Comparison of ENCODE assay signal across 18 cellular contexts in the genomic region with DNA sequence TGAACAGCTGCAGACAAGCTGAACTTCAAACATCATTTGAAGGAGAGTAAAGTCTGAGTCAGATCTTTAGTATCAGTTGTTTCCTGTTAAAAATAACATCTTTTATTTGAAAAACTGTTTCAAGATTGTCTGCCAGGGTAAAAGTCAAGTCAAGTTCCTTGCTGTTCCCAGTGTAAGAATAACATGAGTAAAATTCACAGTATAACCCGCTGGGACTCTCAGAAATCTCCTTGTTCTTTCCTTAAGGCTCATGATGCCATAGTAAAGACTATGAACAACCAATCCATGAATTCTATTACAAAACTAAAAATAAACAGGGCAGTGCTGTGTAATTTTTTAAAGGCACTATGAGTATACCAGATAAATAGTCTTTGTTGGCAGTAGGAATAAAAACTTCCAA.
"Had no signal": no experiment of that assay in that cellular context is flagged by ENCODE, and none has a peak within 500 bp of the region (broad histone marks: within the 10 kb centered on the region; RNA-seq: fewer than 3 reads in every experiment).

No MANE protein-coding gene starts in this region.

- H3K36me3 ChIP-seq: left ventricle myocardium inferior, sigmoid colon, tibial artery had no signal

- H3K4me3 Mint-ChIP-seq: activated naive CD8-positive, alpha-beta T cell treated with anti-CD3 and anti-CD28 coated beads, Interleukin-2, amount 10 ng/mL, durations not matched to agents 7 days and 5 days; activated T-helper 1 cell treated with anti-CD3 and anti-CD28 coated beads, Interleukin-12 subunit alpha, Interleukin-12 subunit beta, Interleukin-2, Interleukin-4 antibody, amounts not matched to agents 30 ng/mL and 10 ng/mL and 1 ng/mL, durations not matched to agents 14 hours and 24 hours and 36 hours; dendritic cell treated with granulocyte-macrophage colony-stimulating factor and Interleukin-4, amounts not matched to agents 40 ng/mL and 50 ng/mL, for 4 days; naive thymus-derived CD4-positive, alpha-beta T cell; stimulated activated naive B cell treated with anti-CD40 and anti-IgM and Interleukin-4, amounts not matched to agents 10 μg/mL and 1 μg/mL and 100 μg/mL, for 72 hours; T-helper 2 cell treated with Interferon-gamma antibody and Interleukin-4, amounts not matched to agents 5 μg/mL and 100 μg/mL, for 36 hours had no signal

- DNase-seq: activated CD4-positive, alpha-beta T cell treated with anti-CD3 and anti-CD28 coated beads, Interleukin-2, amount 50 U/mL, for 48 hours; activated naive CD4-positive, alpha-beta T cell treated with Interleukin-2 at 50 U/mL for 16 hours; activated naive CD8-positive, alpha-beta T cell treated with anti-CD3 and anti-CD28 coated beads, Interleukin-2, amount 10 ng/mL, durations not matched to agents 7 days and 5 days; effector CD8-positive, alpha-beta T cell; foreskin melanocyte; kidney glomerular epithelial cell; left ventricle myocardium inferior; mammary epithelial cell; naive thymus-derived CD4-positive, alpha-beta T cell; sigmoid colon; SK-N-SH; stimulated activated naive B cell treated with anti-CD40 and anti-IgM and Interleukin-4, amounts not matched to agents 10 μg/mL and 1 μg/mL and 100 μg/mL, for 72 hours; tibial artery had no signal

- H3K9me3 ChIP-seq: left ventricle myocardium inferior, sigmoid colon, SK-N-SH, tibial artery had no signal

- H3K27me3 ChIP-seq: sigmoid colon, tibial artery had no signal

- H3K4me3 ChIP-seq: left ventricle myocardium inferior, sigmoid colon, tibial artery had no signal

- H3K27me3 Mint-ChIP-seq: dendritic cell treated with granulocyte-macrophage colony-stimulating factor and Interleukin-4, amounts not matched to agents 40 ng/mL and 50 ng/mL, for 4 days had no signal

- H3K27ac ChIP-seq: left ventricle myocardium inferior, parathyroid adenoma, sigmoid colon had no signal

- H3K4me1 ChIP-seq: parathyroid adenoma had no signal

- ATAC-seq: esophagus mucosa; naive thymus-derived CD4-positive, alpha-beta T cell; stimulated activated naive B cell treated with anti-CD40 and anti-IgM and Interleukin-4, amounts not matched to agents 10 μg/mL and 1 μg/mL and 100 μg/mL, for 72 hours had no signal

- H3K36me3 Mint-ChIP-seq: activated naive CD8-positive, alpha-beta T cell treated with anti-CD3 and anti-CD28 coated beads, Interleukin-2, amount 10 ng/mL, durations not matched to agents 7 days and 5 days; naive thymus-derived CD4-positive, alpha-beta T cell; stimulated activated naive B cell treated with anti-CD40 and anti-IgM and Interleukin-4, amounts not matched to agents 10 μg/mL and 1 μg/mL and 100 μg/mL, for 72 hours had no signal

- H3K4me1 Mint-ChIP-seq: activated naive CD8-positive, alpha-beta T cell treated with anti-CD3 and anti-CD28 coated beads, Interleukin-2, amount 10 ng/mL, durations not matched to agents 7 days and 5 days; naive thymus-derived CD4-positive, alpha-beta T cell; stimulated activated naive B cell treated with anti-CD40 and anti-IgM and Interleukin-4, amounts not matched to agents 10 μg/mL and 1 μg/mL and 100 μg/mL, for 72 hours had no signal

- H3K27ac Mint-ChIP-seq: activated naive CD8-positive, alpha-beta T cell treated with anti-CD3 and anti-CD28 coated beads, Interleukin-2, amount 10 ng/mL, durations not matched to agents 7 days and 5 days; activated T-helper 1 cell treated with anti-CD3 and anti-CD28 coated beads, Interleukin-12 subunit alpha, Interleukin-12 subunit beta, Interleukin-2, Interleukin-4 antibody, amounts not matched to agents 30 ng/mL and 10 ng/mL and 1 ng/mL, durations not matched to agents 14 hours and 24 hours and 36 hours; dendritic cell treated with granulocyte-macrophage colony-stimulating factor and Interleukin-4, amounts not matched to agents 40 ng/mL and 50 ng/mL, for 4 days; naive thymus-derived CD4-positive, alpha-beta T cell; stimulated activated naive B cell treated with anti-CD40 and anti-IgM and Interleukin-4, amounts not matched to agents 10 μg/mL and 1 μg/mL and 100 μg/mL, for 72 hours; T-helper 2 cell treated with Interferon-gamma antibody and Interleukin-4, amounts not matched to agents 5 μg/mL and 100 μg/mL, for 36 hours had no signal

- H3K9me3 Mint-ChIP-seq: activated naive CD8-positive, alpha-beta T cell treated with anti-CD3 and anti-CD28 coated beads, Interleukin-2, amount 10 ng/mL, durations not matched to agents 7 days and 5 days; activated T-helper 1 cell treated with anti-CD3 and anti-CD28 coated beads, Interleukin-12 subunit alpha, Interleukin-12 subunit beta, Interleukin-2, Interleukin-4 antibody, amounts not matched to agents 30 ng/mL and 10 ng/mL and 1 ng/mL, durations not matched to agents 14 hours and 24 hours and 36 hours; dendritic cell treated with granulocyte-macrophage colony-stimulating factor and Interleukin-4, amounts not matched to agents 40 ng/mL and 50 ng/mL, for 4 days; stimulated activated naive B cell treated with anti-CD40 and anti-IgM and Interleukin-4, amounts not matched to agents 10 μg/mL and 1 μg/mL and 100 μg/mL, for 72 hours; T-helper 2 cell treated with Interferon-gamma antibody and Interleukin-4, amounts not matched to agents 5 μg/mL and 100 μg/mL, for 36 hours had no signal
